In genomic region chr10:12241810-12242529, GRCh38 we compare ENCODE assay signal across 8 cellular contexts. TPM values are rescaled to one million over a fixed set of nuclear protein-coding genes. Genes with fewer than 3 reads are reported as not detected.
A peak's percentile ranks its signal among the peaks of the same experiment; 100 is the strongest.
DNase-seq lines count a peak whose midpoint lies in the region; ATAC-seq and TF ChIP-seq lines count a peak whose summit lies in the region.

No MANE protein-coding gene starts in this region.

- H3K36me3 ChIP-seq in sigmoid colon, result peaks cover 7 to 66% (median 13%) of the 10 kb centered on the region in 4 donors

- 75 to 84% methylated on average over 19 of the region's 19 CpGs for WGBS in sigmoid colon, 2 donors

- H3K4me3 ChIP-seq in sigmoid colon, result no peak overlapping the region

- TF ChIP-seq CTCF in GM10266 (IDR thresholded peaks at IDR 0.05; ENCODE audit: control insufficient read depth, insufficient read depth, low read depth, missing control alignments) (no peak), sigmoid colon (IDR thresholded peaks at IDR 0.05) (no peak)

- TF ChIP-seq EP300 in sigmoid colon (IDR thresholded peaks at IDR 0.05), result no peak

- peak overlapping the region; percentile 46 for H3K27ac ChIP-seq in epithelial cell of prostate
- H3K27ac ChIP-seq in sigmoid colon, result peak overlapping the region in 3 of 4 donors; percentile 29 to 69 (median 30)

- no peak for TF ChIP-seq POLR2A in sigmoid colon (IDR thresholded peaks at IDR 0.05)

- peak; percentile 67 for DNase-seq in GM10266 (ENCODE audit: extremely low spot score)
- peak; percentile 6 for DNase-seq in NCI-H82 treated with DMSO at 0.1 percent for 48 hours (lab: John Stamatoyannopoulos, UW; ENCODE audit: unreplicated experiment)
- no peak for DNase-seq in epithelial cell of prostate (ENCODE audit: low read depth, low spot score)
- DNase-seq in sigmoid colon, result no peak
- no peak for DNase-seq in inferior parietal cortex (ENCODE audit: extremely low spot score)
- no peak for DNase-seq in amygdala (lab: John Stamatoyannopoulos, UW)
- no peak for DNase-seq in cerebellar nuclear complex (lab: John Stamatoyannopoulos, UW)

- no peaks in the 10 kb centered on the region for H3K9me3 ChIP-seq in sigmoid colon

- no peak for ATAC-seq in GM19452 (IDR thresholded peaks at IDR 0.05; ENCODE audit: unreplicated experiment)

- H3K4me1 ChIP-seq in sigmoid colon, result peaks cover 0 to 16% (median 0%) of the 10 kb centered on the region in 4 donors

- intact Hi-C loops in sigmoid colon (cut with DNase I), result no loop called here

- no peaks in the 10 kb centered on the region for H3K27me3 ChIP-seq in sigmoid colon

RNA-seq across cellular contexts. Expression of gene CDC123, which starts 46.0 kb away (rescaled TPM):
- total RNA-seq in sigmoid colon, result 10 to 100 TPM; 33.8 to 61.7 (median 48.5) TPM
- 10 to 100 TPM; 44.2 to 70.3 (median 55.9) TPM for polyA plus RNA-seq in sigmoid colon

RNA-seq across cellular contexts. Expression of gene NUDT5, which starts 46.3 kb away (rescaled TPM):
- 10 to 100 TPM; 20.0 to 31.6 (median 24.0) TPM for total RNA-seq in sigmoid colon
- polyA plus RNA-seq in sigmoid colon, result 10 to 100 TPM; 30.0 to 52.9 (median 44.4) TPM

Comparison
In these comparisons a context has a peak if more than half of its experiments do, and no peak if none do; other contexts are left out.
1. DNase-seq: peak in GM10266 (single experiment) and NCI-H82 treated with DMSO at 0.1 percent for 48 hours (single experiment); none in epithelial cell of prostate (single experiment), sigmoid colon (single experiment), inferior parietal cortex (single experiment), amygdala (0 of 56) and cerebellar nuclear complex (0 of 2).